9 cellular contexts compared by ENCODE assay signal in the genomic region with DNA sequence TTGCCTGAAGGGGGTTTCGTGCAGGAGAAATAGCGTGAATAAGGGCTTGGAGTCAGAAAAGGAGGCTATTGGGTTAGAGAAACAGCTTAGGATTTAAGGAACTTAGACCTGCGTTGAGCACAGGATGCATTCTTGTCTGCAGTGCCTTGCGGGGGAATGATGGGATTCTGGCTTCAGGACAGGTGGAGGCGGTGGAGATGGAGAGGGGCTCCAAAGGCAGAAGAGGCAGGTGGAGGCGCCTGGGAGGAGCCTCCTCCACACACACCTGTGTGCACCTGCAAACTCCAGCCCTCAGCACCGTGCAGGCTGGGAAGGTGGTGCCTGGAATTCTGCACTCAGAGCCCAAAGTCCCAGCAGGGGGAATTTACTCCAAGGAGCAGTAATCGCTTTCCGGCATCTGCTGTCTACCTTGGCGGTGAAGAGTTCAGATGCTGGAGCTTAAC. TPM values are rescaled to one million over a fixed set of nuclear protein-coding genes. Genes with fewer than 3 reads are reported as not detected.
DNase-seq lines count a peak whose midpoint lies in the region; ATAC-seq and TF ChIP-seq lines count a peak whose summit lies in the region.
"Had no signal": no experiment of that assay in that cellular context is flagged by ENCODE, and none has a peak within 500 bp of the region (broad histone marks: within the 10 kb centered on the region; RNA-seq: fewer than 3 reads in every experiment).

No MANE protein-coding gene starts in this region.

- peaks cover 29% of the 10 kb centered on the region for H3K4me1 ChIP-seq in OCI-LY7 (ENCODE audit: insufficient read depth, low read length, poor library complexity, severe bottlenecking)

- H2AFZ ChIP-seq in OCI-LY7 (ENCODE audit: low read length) = no peak overlapping the region

- intact Hi-C loops in OCI-LY7 (cut with micrococcal nuclease; ENCODE audit: unreplicated experiment) = loop anchor here (5.0 kb wide), 1 partner anchor 111 kb away; no protein-coding TSS in a partner anchor

- H4K20me1 ChIP-seq in OCI-LY7 (ENCODE audit: insufficient read depth, low read length) = no peaks in the 10 kb centered on the region

- no TSS peak for BruUV-seq in OCI-LY7 (replicated peaks; lab: Mats Ljungman, UMichigan)

- no peak overlapping the region for H3K27ac Mint-ChIP-seq in stimulated activated effector memory CD8-positive, alpha-beta T cell treated with anti-CD3 and anti-CD28 coated beads, Interleukin-12 subunit alpha, Interleukin-12 subunit beta, amount 100 ng/mL, for 72 hours

- CTCF ChIA-PET in OCI-LY7 (lab: Charles Lee; ENCODE audit: unreplicated experiment) = interaction anchor here (0.5 to 0.6 kb wide), 2 partner anchors 70 to 875 kb away, joined by 3 to 10 read pairs; no protein-coding TSS in a partner anchor

- H3K27ac ChIP-seq in OCI-LY7 (ENCODE audit: low read depth, low read length, poor library complexity, severe bottlenecking) = no peak overlapping the region

- POLR2A ChIA-PET in OCI-LY7 (lab: Charles Lee) = interaction anchor here (0.5 kb wide), 1 partner anchor 765 kb away, joined by 3 read pairs; no protein-coding TSS in a partner anchor

- no peaks in the 10 kb centered on the region for H3K79me2 ChIP-seq in OCI-LY7 (ENCODE audit: insufficient read depth, low read depth, low read length)

- ATAC-seq in stimulated activated effector memory CD8-positive, alpha-beta T cell treated with anti-CD3 and anti-CD28 coated beads, Interleukin-12 subunit alpha, Interleukin-12 subunit beta, amount 100 ng/mL, for 72 hours = no peak

- H3K4me3 Mint-ChIP-seq in stimulated activated effector memory CD8-positive, alpha-beta T cell treated with anti-CD3 and anti-CD28 coated beads, Interleukin-12 subunit alpha, Interleukin-12 subunit beta, amount 100 ng/mL, for 72 hours = peak overlapping the region; percentile 69

- DNase-seq in NOMO-1 treated with DMSO at 0.1 percent for 48 hours (lab: John Stamatoyannopoulos, UW; ENCODE audit: unreplicated experiment) = peak; percentile 44
- DNase-seq in NOMO-1 treated with dmso at 0.1 percent for 144 hours (lab: John Stamatoyannopoulos, UW; ENCODE audit: unreplicated experiment) = no peak
- DNase-seq in OCI-LY7 (ENCODE audit: low spot score) = no peak
- no peak for DNase-seq in fibroblast of pulmonary artery (ENCODE audit: low read depth)
- DNase-seq in stimulated activated effector memory CD8-positive, alpha-beta T cell treated with anti-CD3 and anti-CD28 coated beads, Interleukin-12 subunit alpha, Interleukin-12 subunit beta, amount 100 ng/mL, for 72 hours (ENCODE audit: low spot score in 2 of 2) = no peak
- DNase-seq in NCI-H2227 treated with DMSO at 0.1 percent for 48 hours (lab: John Stamatoyannopoulos, UW) = no peak
- DNase-seq in amniotic stem cell (lab: John Stamatoyannopoulos, UW) = no peak
- DNase-seq in amygdala (lab: John Stamatoyannopoulos, UW) = no peak
- DNase-seq: RPMI8226 had no signal

- H3K9me3 ChIP-seq in OCI-LY7 (ENCODE audit: low read length) = no peaks in the 10 kb centered on the region

- no peaks in the 10 kb centered on the region for H3K36me3 ChIP-seq in OCI-LY7 (ENCODE audit: insufficient read depth, low read length)

- no peaks in the 10 kb centered on the region for H3K9me2 ChIP-seq in OCI-LY7 (ENCODE audit: insufficient read depth, low read length)

- H3K4me2 ChIP-seq in OCI-LY7 (ENCODE audit: low read length) = peak overlapping the region; percentile 77

- no peak for TF ChIP-seq CTCF in OCI-LY7 (conservative IDR thresholded peaks at IDR 0.05; ENCODE audit: low read length)
- no peak for TF ChIP-seq CTCF in fibroblast of pulmonary artery (IDR thresholded peaks at IDR 0.05; ENCODE audit: low read length, missing control alignments)

- H3K4me3 ChIP-seq in OCI-LY7 (ENCODE audit: low read depth, low read length, poor library complexity, severe bottlenecking) = no peak overlapping the region
- H3K4me3 ChIP-seq in fibroblast of pulmonary artery (replicated peaks; ENCODE audit: low read depth, low read length) = peak overlapping the region; percentile 82

- H3K36me3 Mint-ChIP-seq in stimulated activated effector memory CD8-positive, alpha-beta T cell treated with anti-CD3 and anti-CD28 coated beads, Interleukin-12 subunit alpha, Interleukin-12 subunit beta, amount 100 ng/mL, for 72 hours = peaks cover 7% of the 10 kb centered on the region

- H3K4me1 Mint-ChIP-seq in stimulated activated effector memory CD8-positive, alpha-beta T cell treated with anti-CD3 and anti-CD28 coated beads, Interleukin-12 subunit alpha, Interleukin-12 subunit beta, amount 100 ng/mL, for 72 hours = peaks cover 38% of the 10 kb centered on the region

- H3K9me3 Mint-ChIP-seq in stimulated activated effector memory CD8-positive, alpha-beta T cell treated with anti-CD3 and anti-CD28 coated beads, Interleukin-12 subunit alpha, Interleukin-12 subunit beta, amount 100 ng/mL, for 72 hours = no peaks in the 10 kb centered on the region

RNA-seq across cellular contexts. Expression of a gene that starts 1.8 kb away (rescaled TPM):
- 3.6 and 4.2 TPM in 2 replicates for total RNA-seq in OCI-LY7 (2014; rRNA removed; shearing (Covaris generic))
- 6.3 and 7.2 TPM in 2 replicates for total RNA-seq in OCI-LY7 (2022)

RNA-seq across cellular contexts. Expression of a gene that starts 36.8 kb away (rescaled TPM):
- 71.3 and 77.4 TPM in 2 replicates for total RNA-seq in OCI-LY7 (2014; rRNA removed; shearing (Covaris generic))
- total RNA-seq in OCI-LY7 (2022) = 77.8 and 79.2 TPM in 2 replicates
